In the genomic region with DNA sequence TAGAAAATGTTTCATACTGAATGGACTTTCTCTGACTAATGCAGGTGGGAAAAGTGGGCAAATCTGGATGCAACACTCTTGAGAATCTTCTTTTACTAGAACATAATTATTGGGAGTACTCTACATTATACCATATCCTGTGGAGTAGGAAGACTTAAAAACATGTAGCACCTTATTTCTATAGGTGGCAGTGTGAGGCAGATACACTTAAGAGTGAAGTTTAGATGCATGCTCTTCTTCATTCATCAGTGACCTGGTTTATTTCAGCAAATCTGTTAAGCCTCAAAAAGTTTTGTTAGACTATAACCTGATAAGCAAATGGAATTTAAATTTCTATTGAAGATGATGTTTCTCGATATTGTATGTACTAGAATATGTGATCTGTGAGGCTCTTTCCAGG, we compare ENCODE assay signal across 1 cellular context.
TF ChIP-seq lines count a peak whose summit lies in the region.

No MANE protein-coding gene starts in this region.

TF ChIP-seq in GM23338, 12 proteins besides CTCF, POLR2A, EP300 and RAD21 (continued from another document):
- TF ChIP-seq, protein P1, sequence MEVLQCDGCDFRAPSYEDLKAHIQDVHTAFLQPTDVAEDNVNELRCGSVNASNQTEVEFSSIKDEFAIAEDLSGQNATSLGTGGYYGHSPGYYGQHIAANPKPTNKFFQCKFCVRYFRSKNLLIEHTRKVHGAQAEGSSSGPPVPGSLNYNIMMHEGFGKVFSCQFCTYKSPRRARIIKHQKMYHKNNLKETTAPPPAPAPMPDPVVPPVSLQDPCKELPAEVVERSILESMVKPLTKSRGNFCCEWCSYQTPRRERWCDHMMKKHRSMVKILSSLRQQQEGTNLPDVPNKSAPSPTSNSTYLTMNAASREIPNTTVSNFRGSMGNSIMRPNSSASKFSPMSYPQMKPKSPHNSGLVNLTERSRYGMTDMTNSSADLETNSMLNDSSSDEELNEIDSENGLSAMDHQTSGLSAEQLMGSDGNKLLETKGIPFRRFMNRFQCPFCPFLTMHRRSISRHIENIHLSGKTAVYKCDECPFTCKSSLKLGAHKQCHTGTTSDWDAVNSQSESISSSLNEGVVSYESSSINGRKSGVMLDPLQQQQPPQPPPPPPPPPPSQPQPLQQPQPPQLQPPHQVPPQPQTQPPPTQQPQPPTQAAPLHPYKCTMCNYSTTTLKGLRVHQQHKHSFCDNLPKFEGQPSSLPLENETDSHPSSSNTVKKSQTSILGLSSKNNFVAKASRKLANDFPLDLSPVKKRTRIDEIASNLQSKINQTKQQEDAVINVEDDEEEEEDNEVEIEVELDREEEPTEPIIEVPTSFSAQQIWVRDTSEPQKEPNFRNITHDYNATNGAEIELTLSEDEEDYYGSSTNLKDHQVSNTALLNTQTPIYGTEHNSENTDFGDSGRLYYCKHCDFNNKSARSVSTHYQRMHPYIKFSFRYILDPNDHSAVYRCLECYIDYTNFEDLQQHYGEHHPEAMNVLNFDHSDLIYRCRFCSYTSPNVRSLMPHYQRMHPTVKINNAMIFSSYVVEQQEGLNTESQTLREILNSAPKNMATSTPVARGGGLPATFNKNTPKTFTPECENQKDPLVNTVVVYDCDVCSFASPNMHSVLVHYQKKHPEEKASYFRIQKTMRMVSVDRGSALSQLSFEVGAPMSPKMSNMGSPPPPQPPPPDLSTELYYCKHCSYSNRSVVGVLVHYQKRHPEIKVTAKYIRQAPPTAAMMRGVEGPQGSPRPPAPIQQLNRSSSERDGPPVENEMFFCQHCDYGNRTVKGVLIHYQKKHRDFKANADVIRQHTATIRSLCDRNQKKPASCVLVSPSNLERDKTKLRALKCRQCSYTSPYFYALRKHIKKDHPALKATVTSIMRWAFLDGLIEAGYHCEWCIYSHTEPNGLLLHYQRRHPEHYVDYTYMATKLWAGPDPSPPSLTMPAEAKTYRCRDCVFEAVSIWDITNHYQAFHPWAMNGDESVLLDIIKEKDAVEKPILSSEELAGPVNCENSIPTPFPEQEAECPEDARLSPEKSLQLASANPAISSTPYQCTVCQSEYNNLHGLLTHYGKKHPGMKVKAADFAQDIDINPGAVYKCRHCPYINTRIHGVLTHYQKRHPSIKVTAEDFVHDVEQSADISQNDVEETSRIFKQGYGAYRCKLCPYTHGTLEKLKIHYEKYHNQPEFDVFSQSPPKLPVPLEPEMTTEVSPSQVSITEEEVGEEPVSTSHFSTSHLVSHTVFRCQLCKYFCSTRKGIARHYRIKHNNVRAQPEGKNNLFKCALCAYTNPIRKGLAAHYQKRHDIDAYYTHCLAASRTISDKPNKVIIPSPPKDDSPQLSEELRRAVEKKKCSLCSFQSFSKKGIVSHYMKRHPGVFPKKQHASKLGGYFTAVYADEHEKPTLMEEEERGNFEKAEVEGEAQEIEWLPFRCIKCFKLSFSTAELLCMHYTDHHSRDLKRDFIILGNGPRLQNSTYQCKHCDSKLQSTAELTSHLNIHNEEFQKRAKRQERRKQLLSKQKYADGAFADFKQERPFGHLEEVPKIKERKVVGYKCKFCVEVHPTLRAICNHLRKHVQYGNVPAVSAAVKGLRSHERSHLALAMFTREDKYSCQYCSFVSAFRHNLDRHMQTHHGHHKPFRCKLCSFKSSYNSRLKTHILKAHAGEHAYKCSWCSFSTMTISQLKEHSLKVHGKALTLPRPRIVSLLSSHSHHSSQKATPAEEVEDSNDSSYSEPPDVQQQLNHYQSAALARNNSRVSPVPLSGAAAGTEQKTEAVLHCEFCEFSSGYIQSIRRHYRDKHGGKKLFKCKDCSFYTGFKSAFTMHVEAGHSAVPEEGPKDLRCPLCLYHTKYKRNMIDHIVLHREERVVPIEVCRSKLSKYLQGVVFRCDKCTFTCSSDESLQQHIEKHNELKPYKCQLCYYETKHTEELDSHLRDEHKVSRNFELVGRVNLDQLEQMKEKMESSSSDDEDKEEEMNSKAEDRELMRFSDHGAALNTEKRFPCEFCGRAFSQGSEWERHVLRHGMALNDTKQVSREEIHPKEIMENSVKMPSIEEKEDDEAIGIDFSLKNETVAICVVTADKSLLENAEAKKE (CRISPR knock-in tag; IDR thresholded peaks at IDR 0.05) = no peak
- TF ChIP-seq ZNF114 (CRISPR knock-in tag; IDR thresholded peaks at IDR 0.05) (no peak), NANOG (IDR thresholded peaks at IDR 0.05; ENCODE audit: borderline replicate concordance) (no peak), POLR2AphosphoS5 (IDR thresholded peaks at IDR 0.05; ENCODE audit: low read depth) (no peak), CREB1 (CRISPR knock-in tag; IDR thresholded peaks at IDR 0.05; ENCODE audit: low read depth) (no peak), REST (IDR thresholded peaks at IDR 0.05; ENCODE audit: unreplicated experiment) (no peak), EZH2 (IDR thresholded peaks at IDR 0.05; ENCODE audit: low read depth, unreplicated experiment) (no peak)
